12 cellular contexts compared by ENCODE assay signal in genomic region chr1:38076038-38076437, GRCh38. TPM values are rescaled to one million over a fixed set of nuclear protein-coding genes. Genes with fewer than 3 reads are reported as not detected.
DNase-seq lines count a peak whose midpoint lies in the region; ATAC-seq, FAIRE-seq and TF ChIP-seq lines count a peak whose summit lies in the region.
"Had no signal": no experiment of that assay in that cellular context is flagged by ENCODE, and none has a peak within 500 bp of the region (broad histone marks: within the 10 kb centered on the region; RNA-seq: fewer than 3 reads in every experiment).

No MANE protein-coding gene starts in this region.

- peaks cover 17 to 40% of the 10 kb centered on the region in 2 donors for H3K4me1 ChIP-seq in neuronal stem cell (ENCODE audit: control insufficient read depth in 2 of 2, insufficient read depth in 1 of 2, low read depth in 1 of 2, low read length in 2 of 2)

- no CpG with 5 or more reads among the region's 6 CpGs for WGBS in neuronal stem cell (ENCODE audit: extremely low coverage in 2 of 2, insufficient read length in 2 of 2, insufficient replicate concordance in 1 of 2), 2 donors

- no peak overlapping the region for H4K91ac ChIP-seq in neuronal stem cell (ENCODE audit: low read depth, low read length, poor library complexity)

- CTCF ChIA-PET in HEK293T (lab: Yijun Ruan, JAX), result no interaction called here

- no peak for ATAC-seq in GM18867 (IDR thresholded peaks at IDR 0.05; ENCODE audit: unreplicated experiment)

- no peak overlapping the region for H3K18ac ChIP-seq in neuronal stem cell (ENCODE audit: low read length)

- H2BK5ac ChIP-seq in neuronal stem cell (ENCODE audit: low read length), result no peak overlapping the region

- H3K27me3 ChIP-seq in neuronal stem cell (ENCODE audit: control insufficient read depth in 3 of 3, insufficient read depth in 3 of 3, low read depth in 1 of 3, low read length in 3 of 3), result no peaks in the 10 kb centered on the region

- H3K14ac ChIP-seq in neuronal stem cell (ENCODE audit: low read length), result no peak overlapping the region

- TF ChIP-seq POLR2A in erythroblast (IDR thresholded peaks at IDR 0.05; ENCODE audit: low read length), result no peak

- POLR2A ChIA-PET in HEK293T (lab: Yijun Ruan, JAX), result no interaction called here

- H3K23ac ChIP-seq in neuronal stem cell (ENCODE audit: low read depth, low read length, poor library complexity), result no peak overlapping the region

- H2AFZ ChIP-seq in neuronal stem cell (ENCODE audit: low read length), result no peak overlapping the region

- H3K4ac ChIP-seq in neuronal stem cell (ENCODE audit: low read length), result no peak overlapping the region

- H3K4me3 ChIP-seq in neuronal stem cell (ENCODE audit: low read length in 2 of 2), result no peak overlapping the region

- peaks cover 0 to 25% of the 10 kb centered on the region in 2 donors for H3K36me3 ChIP-seq in neuronal stem cell (replicated peaks in 1 of 2; ENCODE audit: control insufficient read depth in 2 of 2, insufficient read depth in 2 of 2, low read length in 2 of 2)

- no peak overlapping the region for H2BK15ac ChIP-seq in neuronal stem cell (ENCODE audit: low read length)

- H3K27ac ChIP-seq in neuronal stem cell (replicated peaks; ENCODE audit: low read length), result no peak overlapping the region

- H3K9me3 ChIP-seq in neuronal stem cell (replicated peaks in 1 of 2; ENCODE audit: control insufficient read depth in 2 of 2, insufficient read depth in 1 of 2, low read depth in 1 of 2, low read length in 2 of 2), result no peaks in the 10 kb centered on the region

- peak; percentile 51 for DNase-seq in HEK293T (ENCODE audit: extremely low spot score)
- peak; percentile 21 for DNase-seq in RPMI7951 (ENCODE audit: low read depth)
- DNase-seq in erythroblast (lab: John Stamatoyannopoulos, UW), result peak; percentile 10 to 18
- peak; percentile 57 for DNase-seq in neuronal stem cell (ENCODE audit: low spot score)
- no peak for DNase-seq in T-helper 9 cell
- DNase-seq in NCI-H2196 treated with DMSO at 0.1 percent for 48 hours (lab: John Stamatoyannopoulos, UW; ENCODE audit: unreplicated experiment), result no peak
- no peak for DNase-seq in GM19239 (ENCODE audit: insufficient read length, low spot score)
- DNase-seq: activated CD4-positive, alpha-beta T cell treated with anti-CD3 and anti-CD28 coated beads, Interleukin-2, amount 50 U/mL, for 48 hours; activated naive CD8-positive, alpha-beta T cell treated with anti-CD3 and anti-CD28 coated beads for 36 hours; effector CD4-positive, alpha-beta T cell had no signal

- H3K79me1 ChIP-seq in neuronal stem cell (ENCODE audit: low read depth, low read length), result no peaks in the 10 kb centered on the region

- no peak for FAIRE-seq in GM19239 (lab: Jason Lieb, UNC)

- H3K4me2 ChIP-seq in neuronal stem cell (ENCODE audit: insufficient read depth, low read length, poor library complexity, severe bottlenecking), result no peak overlapping the region

- H2BK12ac ChIP-seq in neuronal stem cell (ENCODE audit: low read length), result no peak overlapping the region

- no peak overlapping the region for H2BK120ac ChIP-seq in neuronal stem cell (ENCODE audit: low read depth, low read length)

- no peak overlapping the region for H2AK5ac ChIP-seq in neuronal stem cell (ENCODE audit: low read depth, low read length)

- H3K9ac ChIP-seq in neuronal stem cell (ENCODE audit: low read depth, low read length, poor library complexity), result no peak overlapping the region

- no peak overlapping the region for H4K8ac ChIP-seq in neuronal stem cell (ENCODE audit: low read depth, low read length)

TF ChIP-seq in HEK293T, 16 proteins besides CTCF, POLR2A, EP300 and RAD21:
- TF ChIP-seq SP1 (IDR thresholded peaks at IDR 0.05), result no peak
- no peak for TF ChIP-seq TARDBP (IDR thresholded peaks at IDR 0.05)
- TF ChIP-seq L3MBTL2 (conservative IDR thresholded peaks at IDR 0.05), result no peak
- no peak for TF ChIP-seq NFRKB (IDR thresholded peaks at IDR 0.05)
- TF ChIP-seq FOXM1 (IDR thresholded peaks at IDR 0.05; ENCODE audit: borderline replicate concordance), result no peak
- TF ChIP-seq ELF4 (IDR thresholded peaks at IDR 0.05), result no peak
- TF ChIP-seq SUZ12 (IDR thresholded peaks at IDR 0.05), result no peak
- no peak for TF ChIP-seq LEF1 (IDR thresholded peaks at IDR 0.05; ENCODE audit: borderline replicate concordance)
- TF ChIP-seq FOXA1 (IDR thresholded peaks at IDR 0.05), result no peak
- no peak for TF ChIP-seq FOXK2 (IDR thresholded peaks at IDR 0.05)
- TF ChIP-seq ARNT (IDR thresholded peaks at IDR 0.05), result no peak
- no peak for TF ChIP-seq ZNF384 (IDR thresholded peaks at IDR 0.05)
- TF ChIP-seq BHLHE40 (IDR thresholded peaks at IDR 0.05; ENCODE audit: borderline replicate concordance), result no peak
- no peak for TF ChIP-seq CTBP1 (IDR thresholded peaks at IDR 0.05; ENCODE audit: borderline replicate concordance)
- TF ChIP-seq PKNOX1 (IDR thresholded peaks at IDR 0.05), result no peak
- no peak for TF ChIP-seq HDGF (IDR thresholded peaks at IDR 0.05; ENCODE audit: borderline replicate concordance)
TF ChIP-seq in HEK293T: peak in this region for 0.

RNA-seq across cellular contexts. Expression of gene POU3F1, which starts 29.4 kb away (rescaled TPM):
- total RNA-seq in RPMI7951 (2014; rRNA removed; shearing (Covaris generic)), result not detected in 2 replicates
- polyA plus RNA-seq in neuronal stem cell (2013, experiment 1 of 2), result 34.6 TPM
- polyA plus RNA-seq in neuronal stem cell (2013, experiment 2 of 2), result 34.4 TPM
- polyA plus RNA-seq: IgD-negative memory B cell had no signal

Comparison
In these comparisons a context has a peak if more than half of its experiments do, and no peak if none do; other contexts are left out.
1. DNase-seq: peak in HEK293T (single experiment), RPMI7951 (single experiment), erythroblast (2 of 2) and neuronal stem cell (single experiment); none in T-helper 9 cell (single experiment), NCI-H2196 treated with DMSO at 0.1 percent for 48 hours (single experiment) and GM19239 (single experiment).